In genomic region chr4:71229477-71230257, GRCh38 we compare ENCODE assay signal across 1 cellular context.
TF ChIP-seq lines count a peak whose summit lies in the region.

No MANE protein-coding gene starts in this region.

TF ChIP-seq in HEK293, 187 proteins besides CTCF, POLR2A, EP300 and RAD21 (continued from another document):
- TF ChIP-seq, protein P1, sequence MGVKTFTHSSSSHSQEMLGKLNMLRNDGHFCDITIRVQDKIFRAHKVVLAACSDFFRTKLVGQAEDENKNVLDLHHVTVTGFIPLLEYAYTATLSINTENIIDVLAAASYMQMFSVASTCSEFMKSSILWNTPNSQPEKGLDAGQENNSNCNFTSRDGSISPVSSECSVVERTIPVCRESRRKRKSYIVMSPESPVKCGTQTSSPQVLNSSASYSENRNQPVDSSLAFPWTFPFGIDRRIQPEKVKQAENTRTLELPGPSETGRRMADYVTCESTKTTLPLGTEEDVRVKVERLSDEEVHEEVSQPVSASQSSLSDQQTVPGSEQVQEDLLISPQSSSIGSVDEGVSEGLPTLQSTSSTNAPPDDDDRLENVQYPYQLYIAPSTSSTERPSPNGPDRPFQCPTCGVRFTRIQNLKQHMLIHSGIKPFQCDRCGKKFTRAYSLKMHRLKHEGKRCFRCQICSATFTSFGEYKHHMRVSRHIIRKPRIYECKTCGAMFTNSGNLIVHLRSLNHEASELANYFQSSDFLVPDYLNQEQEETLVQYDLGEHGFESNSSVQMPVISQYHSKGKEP (tag by site-specific recombination; IDR thresholded peaks at IDR 0.05): no peak
- TF ChIP-seq ZNF248 (tag by site-specific recombination; IDR thresholded peaks at IDR 0.05): no peak
TF ChIP-seq in HEK293: peak in this region for 2.
